1 cellular context compared by ENCODE assay signal in genomic region chrX:72100824-72101351, GRCh38.
TF ChIP-seq lines count a peak whose summit lies in the region.

No MANE protein-coding gene starts in this region.

TF ChIP-seq in K562, 482 proteins besides CTCF, POLR2A, EP300 and RAD21 (continued from another document):
- TF ChIP-seq FOXP4 (CRISPR knock-in tag; IDR thresholded peaks at IDR 0.05; ENCODE audit: borderline replicate concordance): no peak
- no peak for TF ChIP-seq CEBPG (CRISPR knock-in tag; IDR thresholded peaks at IDR 0.05)
- peak in 1 of 2 experiments; percentile 36; a peak in 1 of 4 replicates for TF ChIP-seq CEBPG (tag; conservative IDR thresholded peaks at IDR 0.05 in 1 of 2, IDR thresholded peaks at IDR 0.05 in 1 of 2)
- no peak for TF ChIP-seq RAD51 (IDR thresholded peaks at IDR 0.05; ENCODE audit: borderline replicate concordance, low read depth)
- TF ChIP-seq GATA2 (CRISPR knock-in tag; IDR thresholded peaks at IDR 0.05): no peak
- TF ChIP-seq ZNF431 (CRISPR knock-in tag; IDR thresholded peaks at IDR 0.05): no peak
- peak; percentile 71 for TF ChIP-seq CEBPB (tag; IDR thresholded peaks at IDR 0.05)
- no peak for TF ChIP-seq ZNF140 (CRISPR knock-in tag; IDR thresholded peaks at IDR 0.05)
- TF ChIP-seq ZNF316 (IDR thresholded peaks at IDR 0.05): no peak
- TF ChIP-seq MTF1 (CRISPR knock-in tag; IDR thresholded peaks at IDR 0.05; ENCODE audit: borderline replicate concordance): no peak
- no peak for TF ChIP-seq PCBP2 (IDR thresholded peaks at IDR 0.05; ENCODE audit: low read depth, low read length, poor library complexity, severe bottlenecking)
- no peak for TF ChIP-seq EP400 (IDR thresholded peaks at IDR 0.05)
- no peak for TF ChIP-seq RREB1 (CRISPR knock-in tag; IDR thresholded peaks at IDR 0.05)
- no peak for TF ChIP-seq MAFF (IDR thresholded peaks at IDR 0.05; ENCODE audit: low read length)
- no peak for TF ChIP-seq HDAC6 (IDR thresholded peaks at IDR 0.05; ENCODE audit: low read depth, low read length)
- no peak for TF ChIP-seq ZNF121 (CRISPR knock-in tag; conservative IDR thresholded peaks at IDR 0.05)
- no peak for TF ChIP-seq NR2C2 (CRISPR knock-in tag; IDR thresholded peaks at IDR 0.05)
- no peak for TF ChIP-seq NR2C2 (tag; IDR thresholded peaks at IDR 0.05)
- TF ChIP-seq OTX1 (CRISPR knock-in tag; IDR thresholded peaks at IDR 0.05): no peak
- no peak for TF ChIP-seq CEBPZ (IDR thresholded peaks at IDR 0.05; ENCODE audit: borderline replicate concordance, low read depth, low read length)
